21 cellular contexts compared by ENCODE assay signal in genomic region chr7:116854132-116854531, GRCh38.
"Had no signal": no experiment of that assay in that cellular context is flagged by ENCODE, and none has a peak within 500 bp of the region (broad histone marks: within the 10 kb centered on the region; RNA-seq: fewer than 3 reads in every experiment).

No MANE protein-coding gene starts in this region.

- DNase-seq: Kasumi-1, MM.1S, NCI-H1092 treated with DMSO at 0.1 percent for 48 hours, NCI-H1436, NCI-H187, NCI-H2029, NCI-H2081 treated with DMSO at 0.1 percent for 48 hours, NCI-H2171, NCI-H226, NCI-H446, NCI-H510A, NCI-H526, NCI-H82, Right ventricle myocardium superior, RPMI8226, SIG-M5 had no signal

- H3K36me3 ChIP-seq: SJSA1 had no signal

- H3K4me1 ChIP-seq: SJSA1 had no signal

- H3K27ac ChIP-seq: KMS-11, SJSA1, SK-N-MC had no signal

- H3K4me3 ChIP-seq: K562, SJSA1, SK-N-MC had no signal

- FAIRE-seq: K562 had no signal

- H3K36me3 Mint-ChIP-seq: IgD-negative memory B cell had no signal

- H3K4me1 Mint-ChIP-seq: IgD-negative memory B cell had no signal

- H3K4me3 Mint-ChIP-seq: IgD-negative memory B cell had no signal

- H3K9me3 Mint-ChIP-seq: IgD-negative memory B cell had no signal

- H3K4me2 ChIP-seq: KMS-11 had no signal

- H3K9ac ChIP-seq: KMS-11 had no signal

- H3K27me3 ChIP-seq: SJSA1 had no signal

- H3K9me3 ChIP-seq: SJSA1 had no signal
